30 cellular contexts compared by ENCODE assay signal in genomic region chr9:122922713-122923112, GRCh38.
"Had no signal": no experiment of that assay in that cellular context is flagged by ENCODE, and none has a peak within 500 bp of the region (broad histone marks: within the 10 kb centered on the region; RNA-seq: fewer than 3 reads in every experiment).

No MANE protein-coding gene starts in this region.

- H3K27me3 Mint-ChIP-seq: effector memory CD8-positive, alpha-beta T cell; naive thymus-derived CD8-positive, alpha-beta T cell; stimulated activated naive B cell treated with anti-CD40 and anti-IgM and Interleukin-4, amounts not matched to agents 10 μg/mL and 1 μg/mL and 100 μg/mL, for 72 hours; stimulated activated naive CD8-positive, alpha-beta T cell treated with anti-CD3 and anti-CD28 coated beads, Interleukin-15, Interleukin-2, amounts not matched to agents 100 ng/mL and 50 ng/mL, for 24 hours had no signal

- H3K4me1 ChIP-seq: esophagus squamous epithelium, psoas muscle, sigmoid colon, tibial nerve, upper lobe of left lung had no signal

- H3K4me3 Mint-ChIP-seq: effector memory CD8-positive, alpha-beta T cell; mesothelial cell of epicardium; naive thymus-derived CD8-positive, alpha-beta T cell; nephron progenitor cell; stimulated activated naive B cell treated with anti-CD40 and anti-IgM and Interleukin-4, amounts not matched to agents 10 μg/mL and 1 μg/mL and 100 μg/mL, for 72 hours; stimulated activated naive CD8-positive, alpha-beta T cell treated with anti-CD3 and anti-CD28 coated beads, Interleukin-15, Interleukin-2, amounts not matched to agents 100 ng/mL and 50 ng/mL, for 24 hours had no signal

- H3K9me3 Mint-ChIP-seq: effector memory CD8-positive, alpha-beta T cell; mesothelial cell of epicardium; naive thymus-derived CD8-positive, alpha-beta T cell; nephron progenitor cell; stimulated activated naive B cell treated with anti-CD40 and anti-IgM and Interleukin-4, amounts not matched to agents 10 μg/mL and 1 μg/mL and 100 μg/mL, for 72 hours; stimulated activated naive CD8-positive, alpha-beta T cell treated with anti-CD3 and anti-CD28 coated beads, Interleukin-15, Interleukin-2, amounts not matched to agents 100 ng/mL and 50 ng/mL, for 24 hours had no signal

- H3K27ac ChIP-seq: coronary artery, esophagus squamous epithelium, ovary, psoas muscle, sigmoid colon, spleen, thoracic aorta, tibial nerve, upper lobe of left lung had no signal

- H3K27ac Mint-ChIP-seq: effector memory CD8-positive, alpha-beta T cell; mesothelial cell of epicardium; naive thymus-derived CD8-positive, alpha-beta T cell; nephron progenitor cell; stimulated activated naive B cell treated with anti-CD40 and anti-IgM and Interleukin-4, amounts not matched to agents 10 μg/mL and 1 μg/mL and 100 μg/mL, for 72 hours; stimulated activated naive CD8-positive, alpha-beta T cell treated with anti-CD3 and anti-CD28 coated beads, Interleukin-15, Interleukin-2, amounts not matched to agents 100 ng/mL and 50 ng/mL, for 24 hours had no signal

- DNase-seq: dermis blood vessel endothelial cell; effector memory CD8-positive, alpha-beta T cell; erythroblast; esophagus squamous epithelium; hypothalamus; kidney; mesenchymal stem cell; mucosa of descending colon; naive thymus-derived CD8-positive, alpha-beta T cell; nephron progenitor cell; occipital lobe; ovary; posterior cingulate gyrus; psoas muscle; right cardiac atrium; sigmoid colon; spleen; stimulated activated CD4-positive, alpha-beta T cell treated with anti-CD3 and anti-CD28 coated beads, Interleukin-4, amount 100 ng/mL, for 4 hours; stimulated activated naive B cell treated with anti-CD40 and anti-IgM and Interleukin-4, amounts not matched to agents 10 μg/mL and 1 μg/mL and 100 μg/mL, for 72 hours; upper lobe of left lung had no signal

- H3K27me3 ChIP-seq: esophagus squamous epithelium, ovary, sigmoid colon, spleen, tibial nerve, upper lobe of left lung had no signal

- H3K9me3 ChIP-seq: esophagus squamous epithelium, mucosa of descending colon, ovary, psoas muscle, sigmoid colon, spleen, thoracic aorta, tibial nerve, upper lobe of left lung had no signal

- H3K36me3 ChIP-seq: ovary had no signal

- ATAC-seq: effector memory CD8-positive, alpha-beta T cell; left lobe of liver; mucosa of descending colon; naive thymus-derived CD8-positive, alpha-beta T cell; psoas muscle; right cardiac atrium; stimulated activated naive B cell treated with anti-CD40 and anti-IgM and Interleukin-4, amounts not matched to agents 10 μg/mL and 1 μg/mL and 100 μg/mL, for 72 hours had no signal

- H3K4me3 ChIP-seq: coronary artery, esophagus squamous epithelium, lung, mucosa of descending colon, ovary, psoas muscle, sigmoid colon, spleen, thoracic aorta, tibial nerve, upper lobe of left lung had no signal

- FAIRE-seq: endometrium, frontal cortex, kidney, urothelium cell line had no signal
